Comparison of ENCODE assay signal across 8 cellular contexts in the genomic region with DNA sequence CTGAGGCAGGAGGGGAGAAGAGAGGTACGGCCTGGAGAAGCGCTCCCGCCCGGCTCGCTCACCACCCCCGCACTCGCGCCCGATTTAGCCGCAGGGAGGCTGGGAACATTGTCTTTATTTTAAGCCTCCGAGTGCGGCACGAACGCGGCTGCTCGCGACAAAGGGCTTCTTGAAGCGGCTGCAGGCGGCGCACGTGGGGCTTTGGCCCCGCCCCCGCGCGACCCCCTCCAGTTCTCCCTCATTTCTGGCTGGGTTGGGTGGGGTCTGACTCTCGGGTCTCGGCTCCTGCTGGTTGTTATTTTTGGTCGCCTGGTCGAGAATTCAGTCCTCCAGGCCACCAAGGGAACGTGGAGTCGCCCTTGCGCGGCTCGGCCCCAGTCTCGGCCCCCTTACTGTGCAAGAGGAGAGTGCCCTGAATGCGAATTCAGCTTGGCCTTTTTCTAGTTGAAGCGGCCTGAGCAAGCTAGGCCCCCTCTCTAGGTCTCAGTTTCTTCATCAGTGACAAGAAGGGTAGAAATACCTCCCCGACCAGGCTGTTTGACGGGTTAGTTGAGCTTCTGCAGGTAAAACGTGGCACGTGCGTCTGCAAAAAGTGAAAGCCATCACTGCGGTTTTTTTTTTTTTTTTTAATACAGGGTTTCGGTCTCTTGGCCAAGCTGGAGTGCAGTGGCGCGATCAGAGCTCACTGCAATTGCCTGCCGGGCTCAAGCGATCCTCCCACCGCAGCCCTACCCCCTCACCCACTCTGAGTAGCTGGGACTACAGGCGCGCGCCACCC. TPM values are rescaled to one million over a fixed set of nuclear protein-coding genes. Genes with fewer than 3 reads are reported as not detected.
DNase-seq lines count a peak whose midpoint lies in the region; ATAC-seq and TF ChIP-seq lines count a peak whose summit lies in the region.

No MANE protein-coding gene starts in this region.

- intact Hi-C loops in Calu3 (cut with micrococcal nuclease; ENCODE audit: unreplicated experiment) = no loop called here

- TF ChIP-seq CTCF in Calu3 (IDR thresholded peaks at IDR 0.05; ENCODE audit: unreplicated experiment) (no peak), MM.1S (IDR thresholded peaks at IDR 0.05; ENCODE audit: low read length) (no peak), coronary artery (IDR thresholded peaks at IDR 0.05) (no peak), osteoblast (IDR thresholded peaks at IDR 0.05; ENCODE audit: extremely low read depth, low read depth, low read length) (no peak)

- DNase-seq in Calu3 (peak; percentile 17), MM.1S (peak; percentile 75), coronary artery (ENCODE audit: low spot score) (no peak), osteoblast (ENCODE audit: insufficient read length, low spot score, missing footprints) (peak; percentile 92)
- DNase-seq in NK-92 treated with Interleukin-12 subunit alpha and Interleukin-12 subunit beta, amount 100 ng/mL, for 24 hours (lab: John Stamatoyannopoulos, UW) = no peak

- H3K4me2 ChIP-seq in MM.1S (ENCODE audit: low read depth, low read length) = peak overlapping the region; percentile 72
- peak overlapping the region; percentile 74 for H3K4me2 ChIP-seq in osteoblast (ENCODE audit: insufficient read depth, low read length)

- H3K4me3 ChIP-seq in MM.1S (ENCODE audit: low read length) (no peak overlapping the region), coronary artery (peak overlapping the region; percentile 60), osteoblast (ENCODE audit: insufficient read depth, low read length) (peak overlapping the region; percentile 45)

- H4K20me1 ChIP-seq in MM.1S (ENCODE audit: insufficient read depth, low read length) (no peaks in the 10 kb centered on the region), osteoblast (ENCODE audit: insufficient read depth, low read length) (no peaks in the 10 kb centered on the region)

- no peak overlapping the region for H3K27ac ChIP-seq in MM.1S (ENCODE audit: low read length)
- no peak overlapping the region for H3K27ac ChIP-seq in coronary artery
- no peak overlapping the region for H3K27ac ChIP-seq in osteoblast (ENCODE audit: low read depth, low read length)

- no peaks in the 10 kb centered on the region for H3K9me3 Mint-ChIP-seq in Calu3 (ENCODE audit: low read depth, unreplicated experiment)

- H3K79me2 ChIP-seq in MM.1S (ENCODE audit: low read length) = no peaks in the 10 kb centered on the region
- no peaks in the 10 kb centered on the region for H3K79me2 ChIP-seq in osteoblast (ENCODE audit: insufficient read depth, low read length)

- BruUV-seq in Calu3 (replicated peaks; lab: Mats Ljungman, UMichigan) = no TSS peak

- no peaks in the 10 kb centered on the region for H3F3A ChIP-seq in MM.1S (ENCODE audit: insufficient read depth, low read length)

- H3K27me3 ChIP-seq in MM.1S (replicated peaks; ENCODE audit: insufficient read depth, low read length) (peaks cover 91% of the 10 kb centered on the region), osteoblast (ENCODE audit: insufficient read depth, low read length) (peaks cover 66% of the 10 kb centered on the region)

- peak overlapping the region; percentile 17 for H3K4me3 Mint-ChIP-seq in Calu3 (ENCODE audit: low read depth, unreplicated experiment)

- H3K9me3 ChIP-seq in MM.1S (replicated peaks; ENCODE audit: insufficient read depth, low read length) (no peaks in the 10 kb centered on the region), osteoblast (ENCODE audit: low read depth, low read length) (no peaks in the 10 kb centered on the region)

- H3K4me1 ChIP-seq in MM.1S (ENCODE audit: low read length) (peaks cover 7% of the 10 kb centered on the region; the same call in 1 of the 2 replicates), osteoblast (ENCODE audit: insufficient read depth, low read length) (peaks cover 10% of the 10 kb centered on the region)

- H3K4me1 Mint-ChIP-seq in Calu3 (ENCODE audit: low read depth, unreplicated experiment) = peaks cover 19% of the 10 kb centered on the region

- H3K27me3 Mint-ChIP-seq in Calu3 (ENCODE audit: unreplicated experiment) = peaks cover 98% of the 10 kb centered on the region

- CTCF ChIA-PET in Calu3 (lab: Charles Lee) = interaction anchor here (0.6 to 1.1 kb wide), 9 partner anchors 13 to 1433 kb away, joined by 3 to 7 read pairs (median 3); no protein-coding TSS in a partner anchor

- H2AFZ ChIP-seq in MM.1S (ENCODE audit: low read length) = no peak overlapping the region
- H2AFZ ChIP-seq in osteoblast (ENCODE audit: low read length) = no peak overlapping the region

- H3K9ac ChIP-seq in MM.1S (ENCODE audit: low read length) = no peak overlapping the region

- no peak for ATAC-seq in HG03460 (IDR thresholded peaks at IDR 0.05; ENCODE audit: unreplicated experiment)
- ATAC-seq in HG03469 (IDR thresholded peaks at IDR 0.05; ENCODE audit: unreplicated experiment) = no peak
- ATAC-seq in GM18498 (IDR thresholded peaks at IDR 0.05; ENCODE audit: unreplicated experiment) = no peak

- H3K36me3 ChIP-seq in MM.1S (replicated peaks; ENCODE audit: insufficient read depth, low read length) (no peaks in the 10 kb centered on the region), osteoblast (ENCODE audit: insufficient read depth, low read length) (no peaks in the 10 kb centered on the region)

- H3K9me2 ChIP-seq in MM.1S (replicated peaks; ENCODE audit: insufficient read depth, low read length) = no peaks in the 10 kb centered on the region

- no peaks in the 10 kb centered on the region for H3K36me3 Mint-ChIP-seq in Calu3 (ENCODE audit: insufficient read depth, unreplicated experiment)

- H3K27ac Mint-ChIP-seq in Calu3 (ENCODE audit: unreplicated experiment) = no peak overlapping the region

RNA-seq across cellular contexts. Expression of a gene that starts 2.7 kb away (rescaled TPM):
- total RNA-seq in Calu3 (2022) (not detected in 2 replicates), osteoblast (under 0.01 TPM in 1 of 2 replicates, not detected in the other)

RNA-seq across cellular contexts. Expression of a gene that starts 43.1 kb away (rescaled TPM):
- total RNA-seq in Calu3 (2022) (410 and 444 TPM in 2 replicates), osteoblast (217 and 259 TPM in 2 replicates)

Comparison
In these comparisons a context has a peak if more than half of its experiments do, and no peak if none do; other contexts are left out.
1. DNase-seq: peak in Calu3 (single experiment), MM.1S (single experiment) and osteoblast (single experiment); none in coronary artery (single experiment) and NK-92 treated with Interleukin-12 subunit alpha and Interleukin-12 subunit beta, amount 100 ng/mL, for 24 hours (single experiment).